ENCODE assay signal across 30 cellular contexts in genomic region chr2:72431737-72432136, GRCh38.
"Had no signal": no experiment of that assay in that cellular context is flagged by ENCODE, and none has a peak within 500 bp of the region (broad histone marks: within the 10 kb centered on the region; RNA-seq: fewer than 3 reads in every experiment).

No MANE protein-coding gene starts in this region.

- H3K9me3 ChIP-seq: lower lobe of right lung, pancreas, prostate gland, stomach, testis, thyroid gland, upper lobe of left lung had no signal

- H3K36me3 ChIP-seq: left lung, lower lobe of right lung, pancreas, prostate gland, thyroid gland, transverse colon, upper lobe of left lung had no signal

- H3K27me3 ChIP-seq: left lung, pancreas, stomach, testis, thyroid gland, transverse colon, upper lobe of left lung had no signal

- H3K4me1 Mint-ChIP-seq: immature natural killer cell; nephron; neural crest cell; stimulated activated naive B cell treated with anti-CD40 and anti-IgM and Interleukin-4, amounts not matched to agents 10 μg/mL and 1 μg/mL and 100 μg/mL, for 72 hours had no signal

- H3K27me3 Mint-ChIP-seq: naive thymus-derived CD8-positive, alpha-beta T cell; stimulated activated naive B cell treated with anti-CD40 and anti-IgM and Interleukin-4, amounts not matched to agents 10 μg/mL and 1 μg/mL and 100 μg/mL, for 72 hours had no signal

- ATAC-seq: left colon; left lung; lower lobe of right lung; naive thymus-derived CD8-positive, alpha-beta T cell; pancreas; right cardiac atrium; sciatic nerve; stimulated activated naive B cell treated with anti-CD40 and anti-IgM and Interleukin-4, amounts not matched to agents 10 μg/mL and 1 μg/mL and 100 μg/mL, for 72 hours; stimulated activated naive CD8-positive, alpha-beta T cell treated with anti-CD3 and anti-CD28 coated beads, Interleukin-15, Interleukin-2, amounts not matched to agents 100 U/mL and 50 U/mL, for 24 hours had no signal

- H3K4me1 ChIP-seq: left lung, lower lobe of right lung, pancreas, prostate gland, stomach, testis, thyroid gland, transverse colon, upper lobe of left lung had no signal

- H3K27ac ChIP-seq: left lung, lower lobe of right lung, pancreas, prostate gland, skin epidermis, stomach, testis, thyroid gland, transverse colon, upper lobe of left lung had no signal

- DNase-seq: immature natural killer cell; kidney; left colon; left lung; lower lobe of right lung; mammary epithelial cell; mesenchymal stem cell; naive thymus-derived CD8-positive, alpha-beta T cell; nucleus accumbens; pancreas; posterior cingulate gyrus; retina; right cardiac atrium; stimulated activated CD4-positive, alpha-beta T cell treated with anti-CD3 and anti-CD28 coated beads, Interleukin-12 subunit alpha, Interleukin-12 subunit beta, amount 100 ng/mL, for 4 hours; stimulated activated CD4-positive, alpha-beta T cell treated with anti-CD3 and anti-CD28 coated beads, Interleukin-15, amount 100 ng/mL, for 24 hours; stimulated activated CD4-positive, alpha-beta T cell treated with anti-CD3 and anti-CD28 coated beads, Interleukin-2, amount 100 ng/mL, for 24 hours; stimulated activated CD4-positive, alpha-beta T cell treated with anti-CD3 and anti-CD28 coated beads, Interleukin-4, amount 100 ng/mL, for 1 hour; stimulated activated naive B cell treated with anti-CD40 and anti-IgM and Interleukin-4, amounts not matched to agents 10 μg/mL and 1 μg/mL and 100 μg/mL, for 72 hours; stimulated activated naive CD8-positive, alpha-beta T cell treated with anti-CD3 and anti-CD28 coated beads, Interleukin-15, Interleukin-2, amounts not matched to agents 100 U/mL and 50 U/mL, for 24 hours; stomach; testis; thyroid gland; transverse colon; upper lobe of left lung had no signal

- FAIRE-seq: islet of Langerhans, kidney, pancreas had no signal

- H3K27ac Mint-ChIP-seq: immature natural killer cell; naive thymus-derived CD8-positive, alpha-beta T cell; nephron; stimulated activated naive B cell treated with anti-CD40 and anti-IgM and Interleukin-4, amounts not matched to agents 10 μg/mL and 1 μg/mL and 100 μg/mL, for 72 hours had no signal

- H3K4me3 ChIP-seq: left lung, lower lobe of right lung, pancreas, prostate gland, skin epidermis, stomach, testis, thyroid gland, transverse colon, upper lobe of left lung had no signal

- H3K4me3 Mint-ChIP-seq: immature natural killer cell; naive thymus-derived CD8-positive, alpha-beta T cell; nephron; neural crest cell; stimulated activated naive B cell treated with anti-CD40 and anti-IgM and Interleukin-4, amounts not matched to agents 10 μg/mL and 1 μg/mL and 100 μg/mL, for 72 hours had no signal
